Comparison of ENCODE assay signal across 9 cellular contexts in the genomic region with DNA sequence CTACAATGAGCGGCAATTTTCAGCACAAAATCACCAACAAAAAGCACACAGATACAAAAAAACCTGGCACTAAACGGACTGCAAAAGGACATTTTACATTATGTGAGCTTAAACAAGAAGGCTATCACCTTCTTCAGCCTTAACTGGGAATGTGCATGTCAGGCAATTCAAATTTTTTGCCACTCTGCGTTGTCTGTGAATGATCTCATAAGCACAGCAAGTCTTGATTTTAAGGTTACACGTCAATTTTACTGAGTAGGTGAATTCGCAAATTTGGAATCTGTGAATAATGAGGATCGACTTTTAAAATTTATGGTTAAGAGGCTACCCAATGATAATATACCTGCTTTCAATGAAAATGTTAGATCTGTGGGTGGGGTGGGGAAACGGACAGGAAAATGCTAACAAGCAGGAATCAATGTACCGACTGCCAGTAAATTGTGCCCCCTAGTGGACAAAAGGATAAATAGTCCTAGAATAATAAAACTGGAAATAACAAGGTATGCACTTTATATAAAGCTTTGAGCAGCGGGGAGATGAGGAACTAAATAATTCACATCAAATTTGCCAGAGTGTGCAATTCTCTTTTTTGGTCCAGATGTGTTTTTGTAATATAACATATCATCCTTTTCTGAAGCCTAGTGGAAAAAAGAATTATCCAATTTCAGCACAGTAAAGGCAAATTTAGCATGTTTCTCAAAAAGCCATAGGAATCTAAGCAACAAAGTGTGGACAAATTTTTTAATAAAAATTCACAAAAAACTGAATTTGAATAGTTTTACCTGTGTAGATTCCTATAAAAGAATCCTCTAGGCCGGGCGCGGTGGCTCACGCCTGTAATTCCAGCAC. TPM values are rescaled to one million over a fixed set of nuclear protein-coding genes. Genes with fewer than 3 reads are reported as not detected.
DNase-seq lines count a peak whose midpoint lies in the region; ATAC-seq and TF ChIP-seq lines count a peak whose summit lies in the region.
"Had no signal": no experiment of that assay in that cellular context is flagged by ENCODE, and none has a peak within 500 bp of the region (broad histone marks: within the 10 kb centered on the region; RNA-seq: fewer than 3 reads in every experiment).

No MANE protein-coding gene starts in this region.

- TF ChIP-seq CTCF in fibroblast of pulmonary artery (IDR thresholded peaks at IDR 0.05; ENCODE audit: low read length, missing control alignments) (peak; percentile 67), osteocyte (IDR thresholded peaks at IDR 0.05) (peak; percentile 82)

- no peaks in the 10 kb centered on the region for H3K36me3 Mint-ChIP-seq in osteocyte (ENCODE audit: unreplicated experiment)
- no peaks in the 10 kb centered on the region for H3K36me3 Mint-ChIP-seq in T-helper 2 cell treated with Interferon-gamma antibody and Interleukin-4, amounts not matched to agents 5 μg/mL and 100 μg/mL, for 36 hours (ENCODE audit: low read depth)
- H3K36me3 Mint-ChIP-seq: T-cell had no signal

- H3K4me1 Mint-ChIP-seq in osteocyte (ENCODE audit: unreplicated experiment), result peaks cover 13% of the 10 kb centered on the region
- H3K4me1 Mint-ChIP-seq in T-helper 2 cell treated with Interferon-gamma antibody and Interleukin-4, amounts not matched to agents 5 μg/mL and 100 μg/mL, for 36 hours (ENCODE audit: low read depth), result peaks cover 4% of the 10 kb centered on the region
- H3K4me1 Mint-ChIP-seq: T-cell had no signal

- peaks cover 29% of the 10 kb centered on the region for H3K27me3 Mint-ChIP-seq in osteocyte (ENCODE audit: unreplicated experiment)
- peaks cover 5% of the 10 kb centered on the region for H3K27me3 Mint-ChIP-seq in T-helper 2 cell treated with Interferon-gamma antibody and Interleukin-4, amounts not matched to agents 5 μg/mL and 100 μg/mL, for 36 hours (ENCODE audit: low read depth)

- H3K9me3 Mint-ChIP-seq in osteocyte (ENCODE audit: unreplicated experiment), result no peaks in the 10 kb centered on the region
- no peaks in the 10 kb centered on the region for H3K9me3 Mint-ChIP-seq in T-helper 2 cell treated with Interferon-gamma antibody and Interleukin-4, amounts not matched to agents 5 μg/mL and 100 μg/mL, for 36 hours
- H3K9me3 Mint-ChIP-seq: T-cell had no signal

- DNase-seq in D341Med (ENCODE audit: low spot score) (peak; percentile 59), NCI-H1048 (lab: John Stamatoyannopoulos, UW) (peak; percentile 37), SKM-1 treated with dmso at 0.1 percent for 144 hours (lab: John Stamatoyannopoulos, UW; ENCODE audit: unreplicated experiment) (peak; percentile 52), fibroblast of pulmonary artery (ENCODE audit: low read depth) (peak; percentile 77), osteocyte (ENCODE audit: extremely low spot score, unreplicated experiment) (no peak)
- DNase-seq in T-helper 2 cell treated with Interferon-gamma antibody and Interleukin-4, amounts not matched to agents 5 μg/mL and 100 μg/mL, for 36 hours (ENCODE audit: low spot score), result no peak

- ATAC-seq in GM21381 (IDR thresholded peaks at IDR 0.05; ENCODE audit: unreplicated experiment) (peak; percentile 56), HG03378 (IDR thresholded peaks at IDR 0.05; ENCODE audit: unreplicated experiment) (no peak)

- H3K27ac Mint-ChIP-seq in osteocyte (ENCODE audit: unreplicated experiment), result no peak overlapping the region
- no peak overlapping the region for H3K27ac Mint-ChIP-seq in T-helper 2 cell treated with Interferon-gamma antibody and Interleukin-4, amounts not matched to agents 5 μg/mL and 100 μg/mL, for 36 hours
- H3K27ac Mint-ChIP-seq: T-cell had no signal

- peak overlapping the region; percentile 57 for H3K4me3 Mint-ChIP-seq in osteocyte (ENCODE audit: unreplicated experiment)
- H3K4me3 Mint-ChIP-seq in T-helper 2 cell treated with Interferon-gamma antibody and Interleukin-4, amounts not matched to agents 5 μg/mL and 100 μg/mL, for 36 hours, result no peak overlapping the region
- H3K4me3 Mint-ChIP-seq: T-cell had no signal

- no peak overlapping the region for H3K4me3 ChIP-seq in fibroblast of pulmonary artery (replicated peaks; ENCODE audit: low read depth, low read length)

RNA-seq across cellular contexts. Expression of a gene that starts 20.5 kb away (rescaled TPM):
- not detected in 2 replicates for total RNA-seq in osteocyte
- total RNA-seq: T-cell had no signal

Comparison
In these comparisons a context has a peak if more than half of its experiments do, and no peak if none do; other contexts are left out.
1. DNase-seq: peak in D341Med (single experiment), NCI-H1048 (single experiment), SKM-1 treated with dmso at 0.1 percent for 144 hours (single experiment) and fibroblast of pulmonary artery (single experiment); none in osteocyte (single experiment) and T-helper 2 cell treated with Interferon-gamma antibody and Interleukin-4, amounts not matched to agents 5 μg/mL and 100 μg/mL, for 36 hours (single experiment).